ENCODE assay signal across 18 cellular contexts in genomic region chr13:107231941-107232340, GRCh38.
DNase-seq lines count a peak whose midpoint lies in the region; TF ChIP-seq lines count a peak whose summit lies in the region.
"Had no signal": no experiment of that assay in that cellular context is flagged by ENCODE, and none has a peak within 500 bp of the region (broad histone marks: within the 10 kb centered on the region; RNA-seq: fewer than 3 reads in every experiment).

No MANE protein-coding gene starts in this region.

- no TSS peak for BruUV-seq in MCF 10A (replicated peaks; lab: Mats Ljungman, UMichigan)
- no TSS peak for BruUV-seq in mammary epithelial cell (replicated peaks; lab: Mats Ljungman, UMichigan)

- peaks cover 6% of the 10 kb centered on the region for H3K36me3 Mint-ChIP-seq in MCF 10A (ENCODE audit: insufficient read depth, unreplicated experiment)
- H3K36me3 Mint-ChIP-seq: CD8-positive, alpha-beta T cell had no signal

- no peaks in the 10 kb centered on the region for H3K9me3 ChIP-seq in mammary epithelial cell (replicated peaks; ENCODE audit: insufficient read depth, low read length)
- H3K9me3 ChIP-seq: BLaER1 treated with 17β-estradiol and CSF1 and Interleukin-3, amounts not matched to agents 10 nM and 100 nM; Peyer's patch had no signal

- H3K79me2 ChIP-seq in mammary epithelial cell (ENCODE audit: insufficient read depth, low read length) = no peaks in the 10 kb centered on the region

- TF ChIP-seq CTCF in MCF 10A (IDR thresholded peaks at IDR 0.05; ENCODE audit: unreplicated experiment) (no peak), mammary epithelial cell (conservative IDR thresholded peaks at IDR 0.05 in 1 of 2, IDR thresholded peaks at IDR 0.05 in 1 of 2; ENCODE audit: extremely low read depth in 1 of 2, insufficient read depth in 1 of 2, low read depth in 1 of 2, low read length in 2 of 2) (no peak)

- no peak overlapping the region for H2AFZ ChIP-seq in mammary epithelial cell (ENCODE audit: low read depth, low read length)

- peaks cover 7% of the 10 kb centered on the region for H3K9me3 Mint-ChIP-seq in MCF 10A (ENCODE audit: unreplicated experiment)
- H3K9me3 Mint-ChIP-seq: CD8-positive, alpha-beta T cell had no signal

- dilution Hi-C loops in mammary epithelial cell (cut with HindIII; ENCODE audit: low sequenced_read_pairs) = no loop called here

- in situ Hi-C loops in mammary epithelial cell (cut with MboI; ENCODE audit: low sequenced_read_pairs in 2 of 2) = no loop called here

- DNase-seq in MCF 10A (ENCODE audit: unreplicated experiment) (peak; percentile 17), mammary epithelial cell (no peak), NCI-H2029 (lab: John Stamatoyannopoulos, UW) (peak; percentile 74), SHP77 treated with DMSO at 0.1 percent for 48 hours (lab: John Stamatoyannopoulos, UW) (peak; percentile 99), retina (no peak), germinal center (ENCODE audit: low spot score) (no peak)
- DNase-seq in stimulated activated CD4-positive, alpha-beta T cell treated with anti-CD3 and anti-CD28 coated beads, Interleukin-1b, Interleukin-23, amount 100 ng/mL, for 48 hours = no peak
- DNase-seq: Calu3; CD8-positive, alpha-beta T cell; KG1; MV-4-11; NCI-H1694 treated with DMSO at 0.1 percent for 48 hours; NCI-H446 treated with DMSO at 0.1 percent for 48 hours; NK-92 treated with Interleukin-12 subunit alpha and Interleukin-12 subunit beta, amount 100 ng/mL, for 24 hours; Peyer's patch; SW 1271; T-helper 2 cell had no signal

- H3K4me2 ChIP-seq in mammary epithelial cell (ENCODE audit: insufficient read depth, low read depth, low read length) = no peak overlapping the region
- H3K4me2 ChIP-seq: BLaER1 treated with 17β-estradiol and CSF1 and Interleukin-3, amounts not matched to agents 10 nM and 100 nM had no signal

- no peak overlapping the region for H3K4me3 Mint-ChIP-seq in MCF 10A (ENCODE audit: unreplicated experiment)
- H3K4me3 Mint-ChIP-seq: CD8-positive, alpha-beta T cell had no signal

- no peaks in the 10 kb centered on the region for H3K27me3 ChIP-seq in mammary epithelial cell (ENCODE audit: insufficient read depth, low read length)
- H3K27me3 ChIP-seq: BLaER1 treated with 17β-estradiol and CSF1 and Interleukin-3, amounts not matched to agents 10 nM and 100 nM; Peyer's patch had no signal

- H3K27ac ChIP-seq in mammary epithelial cell (ENCODE audit: insufficient read depth, low read depth, low read length) = no peak overlapping the region
- H3K27ac ChIP-seq: BLaER1 treated with 17β-estradiol and CSF1 and Interleukin-3, amounts not matched to agents 10 nM and 100 nM; Peyer's patch had no signal

- 85% methylated on average over 7 of the region's 7 CpGs for WGBS in mammary epithelial cell (ENCODE audit: low coverage, missing lambda C conversion rate)

- H4K20me1 ChIP-seq in mammary epithelial cell (ENCODE audit: insufficient read depth, low read length) = no peaks in the 10 kb centered on the region
- H4K20me1 ChIP-seq: BLaER1 treated with 17β-estradiol and CSF1 and Interleukin-3, amounts not matched to agents 10 nM and 100 nM had no signal

- no peaks in the 10 kb centered on the region for H3K36me3 ChIP-seq in mammary epithelial cell (ENCODE audit: insufficient read depth, low read length)
- H3K36me3 ChIP-seq: BLaER1 treated with 17β-estradiol and CSF1 and Interleukin-3, amounts not matched to agents 10 nM and 100 nM; Peyer's patch had no signal

- intact Hi-C loops in MCF 10A (cut with micrococcal nuclease) = no loop called here
- intact Hi-C loops in mammary epithelial cell (cut with micrococcal nuclease) = no loop called here

- POLR2A ChIA-PET in MCF 10A (lab: Yijun Ruan, JAX) = interaction anchor here (1.6 kb wide), 1 partner anchor 27 kb away, joined by 3 read pairs; no protein-coding TSS in a partner anchor

- no peaks in the 10 kb centered on the region for H3K27me3 Mint-ChIP-seq in MCF 10A (ENCODE audit: insufficient read depth, unreplicated experiment)

- H3K4me1 Mint-ChIP-seq in MCF 10A (ENCODE audit: insufficient read depth, unreplicated experiment) = no peaks in the 10 kb centered on the region

- CTCF ChIA-PET in MCF 10A (lab: Yijun Ruan, JAX) = no interaction called here
- CTCF ChIA-PET in mammary epithelial cell (lab: Charles Lee; ENCODE audit: low non-redundant PET) = no interaction called here

- H3K9ac ChIP-seq in mammary epithelial cell (ENCODE audit: insufficient read depth, low read length) = no peak overlapping the region
- H3K9ac ChIP-seq: BLaER1 treated with 17β-estradiol and CSF1 and Interleukin-3, amounts not matched to agents 10 nM and 100 nM had no signal

- H3K4me3 ChIP-seq in mammary epithelial cell (replicated peaks in 1 of 3; ENCODE audit: insufficient read depth in 1 of 3, low read depth in 2 of 3, low read length in 3 of 3) = no peak overlapping the region
- H3K4me3 ChIP-seq: BLaER1 treated with 17β-estradiol and CSF1 and Interleukin-3, amounts not matched to agents 10 nM and 100 nM; Peyer's patch had no signal

- no peaks in the 10 kb centered on the region for H3K4me1 ChIP-seq in mammary epithelial cell (ENCODE audit: insufficient read depth, low read length)
- H3K4me1 ChIP-seq: BLaER1 treated with 17β-estradiol and CSF1 and Interleukin-3, amounts not matched to agents 10 nM and 100 nM; Peyer's patch had no signal

- no peak overlapping the region for H3K27ac Mint-ChIP-seq in MCF 10A (ENCODE audit: low read depth, unreplicated experiment)
- H3K27ac Mint-ChIP-seq: CD8-positive, alpha-beta T cell had no signal

Comparison
In these comparisons a context has a peak if more than half of its experiments do, and no peak if none do; other contexts are left out.
1. DNase-seq: peak in MCF 10A (single experiment), NCI-H2029 (single experiment) and SHP77 treated with DMSO at 0.1 percent for 48 hours (single experiment); none in mammary epithelial cell (single experiment), retina (single experiment), germinal center (single experiment) and stimulated activated CD4-positive, alpha-beta T cell treated with anti-CD3 and anti-CD28 coated beads, Interleukin-1b, Interleukin-23, amount 100 ng/mL, for 48 hours (single experiment).